10 cellular contexts compared by ENCODE assay signal in genomic region chr6:112502348-112503130, GRCh38.
DNase-seq lines count a peak whose midpoint lies in the region; ATAC-seq and TF ChIP-seq lines count a peak whose summit lies in the region.
"Had no signal": no experiment of that assay in that cellular context is flagged by ENCODE, and none has a peak within 500 bp of the region (broad histone marks: within the 10 kb centered on the region; RNA-seq: fewer than 3 reads in every experiment).

No MANE protein-coding gene starts in this region.

- H3K36me3 Mint-ChIP-seq in Caco-2 (ENCODE audit: insufficient read depth, unreplicated experiment) (no peaks in the 10 kb centered on the region), mesothelial cell of epicardium (no peaks in the 10 kb centered on the region)
- H3K36me3 Mint-ChIP-seq: activated naive CD4-positive, alpha-beta T cell treated with anti-CD3 and anti-CD28 coated beads, Interleukin-2, amount 50 U/mL, for 24 hours had no signal

- peak; percentile 5 to 16 for TF ChIP-seq CTCF in Caco-2 (IDR thresholded peaks at IDR 0.05; ENCODE audit: insufficient read depth in 1 of 2, low read depth in 1 of 2, low read length in 1 of 2, severe bottlenecking in 1 of 2, unreplicated experiment in 1 of 2)
- TF ChIP-seq CTCF in LNCAP (IDR thresholded peaks at IDR 0.05): peak; percentile 48; the same call in 1 of the 2 replicates
- TF ChIP-seq CTCF in body of pancreas (IDR thresholded peaks at IDR 0.05): peak in 5 of 7 experiments; percentile 9 to 32 (median 26)
- TF ChIP-seq CTCF in mesothelial cell of epicardium (IDR thresholded peaks at IDR 0.05; ENCODE audit: unreplicated experiment): peak; percentile 43
- peak in 2 of 6 experiments; percentile 10 to 19 for TF ChIP-seq CTCF in esophagus squamous epithelium (IDR thresholded peaks at IDR 0.05)

- H3K4me1 ChIP-seq in Caco-2: no peaks in the 10 kb centered on the region
- H3K4me1 ChIP-seq in body of pancreas: no peaks in the 10 kb centered on the region
- H3K4me1 ChIP-seq in esophagus squamous epithelium: no peaks in the 10 kb centered on the region

- intact Hi-C loops in Caco-2 (cut with micrococcal nuclease; ENCODE audit: unreplicated experiment) (loop anchor here (2.0 kb wide), 3 partner anchors 58 to 116 kb away; no protein-coding TSS in a partner anchor), body of pancreas (cut with DNase I) (no loop called here), esophagus squamous epithelium (cut with DNase I) (no loop called here)

- H3K4me3 ChIP-seq in Caco-2 (ENCODE audit: low read depth, low read length): no peak overlapping the region
- H3K4me3 ChIP-seq in body of pancreas: no peak overlapping the region
- no peak overlapping the region for H3K4me3 ChIP-seq in esophagus squamous epithelium

- H3K27me3 Mint-ChIP-seq in Caco-2 (ENCODE audit: insufficient read depth, unreplicated experiment) (no peaks in the 10 kb centered on the region), mesothelial cell of epicardium (ENCODE audit: low read depth) (no peaks in the 10 kb centered on the region)
- H3K27me3 Mint-ChIP-seq: activated naive CD4-positive, alpha-beta T cell treated with anti-CD3 and anti-CD28 coated beads, Interleukin-2, amount 50 U/mL, for 24 hours had no signal

- ATAC-seq in body of pancreas: no peak

- H3K9me3 ChIP-seq in Caco-2 (no peaks in the 10 kb centered on the region), body of pancreas (no peaks in the 10 kb centered on the region), esophagus squamous epithelium (no peaks in the 10 kb centered on the region)

- POLR2A ChIA-PET in Caco-2 (lab: Charles Lee): no interaction called here

- TF ChIP-seq POLR2A in body of pancreas (IDR thresholded peaks at IDR 0.05): no peak
- TF ChIP-seq POLR2A in esophagus squamous epithelium (IDR thresholded peaks at IDR 0.05): no peak

- no peaks in the 10 kb centered on the region for H3K27me3 ChIP-seq in Caco-2 (replicated peaks; ENCODE audit: control insufficient read depth, insufficient read depth, low read length)
- no peaks in the 10 kb centered on the region for H3K27me3 ChIP-seq in body of pancreas
- no peaks in the 10 kb centered on the region for H3K27me3 ChIP-seq in esophagus squamous epithelium

- DNase-seq in Caco-2: no peak
- no peak for DNase-seq in body of pancreas
- DNase-seq in mesothelial cell of epicardium (ENCODE audit: low spot score in 2 of 2, unreplicated experiment in 2 of 2): no peak
- no peak for DNase-seq in NCI-H187 (lab: John Stamatoyannopoulos, UW)
- no peak for DNase-seq in esophagus squamous epithelium (lab: John Stamatoyannopoulos, UW)
- no peak for DNase-seq in central memory CD4-positive, alpha-beta T cell
- no peak for DNase-seq in GF-D8 (lab: John Stamatoyannopoulos, UW)

- BruUV-seq in Caco-2 (replicated peaks; lab: Mats Ljungman, UMichigan): no TSS peak

- no peaks in the 10 kb centered on the region for H3K4me1 Mint-ChIP-seq in Caco-2 (ENCODE audit: low read depth, unreplicated experiment)
- H3K4me1 Mint-ChIP-seq in mesothelial cell of epicardium: peaks cover 10% of the 10 kb centered on the region
- H3K4me1 Mint-ChIP-seq: activated naive CD4-positive, alpha-beta T cell treated with anti-CD3 and anti-CD28 coated beads, Interleukin-2, amount 50 U/mL, for 24 hours had no signal

- H3K9me3 Mint-ChIP-seq in Caco-2 (ENCODE audit: unreplicated experiment) (no peaks in the 10 kb centered on the region), mesothelial cell of epicardium (peaks cover 3% of the 10 kb centered on the region)
- H3K9me3 Mint-ChIP-seq: activated naive CD4-positive, alpha-beta T cell treated with anti-CD3 and anti-CD28 coated beads, Interleukin-2, amount 50 U/mL, for 24 hours; T-helper 1 cell treated with Interleukin-12 subunit alpha and Interleukin-12 subunit beta and Interleukin-4 antibody, amounts not matched to agents 30 μg/mL and 1 μg/mL, for 36 hours had no signal

- H3K27ac Mint-ChIP-seq in Caco-2 (ENCODE audit: unreplicated experiment) (no peak overlapping the region), mesothelial cell of epicardium (no peak overlapping the region)
- H3K27ac Mint-ChIP-seq: activated naive CD4-positive, alpha-beta T cell treated with anti-CD3 and anti-CD28 coated beads, Interleukin-2, amount 50 U/mL, for 24 hours; T-helper 1 cell treated with Interleukin-12 subunit alpha and Interleukin-12 subunit beta and Interleukin-4 antibody, amounts not matched to agents 30 μg/mL and 1 μg/mL, for 36 hours had no signal

- no peak overlapping the region for H3K4me3 Mint-ChIP-seq in Caco-2 (ENCODE audit: unreplicated experiment)
- H3K4me3 Mint-ChIP-seq in mesothelial cell of epicardium: no peak overlapping the region
- H3K4me3 Mint-ChIP-seq: activated naive CD4-positive, alpha-beta T cell treated with anti-CD3 and anti-CD28 coated beads, Interleukin-2, amount 50 U/mL, for 24 hours; T-helper 1 cell treated with Interleukin-12 subunit alpha and Interleukin-12 subunit beta and Interleukin-4 antibody, amounts not matched to agents 30 μg/mL and 1 μg/mL, for 36 hours had no signal

- CTCF ChIA-PET in Caco-2 (lab: Charles Lee): no interaction called here

- H3K36me3 ChIP-seq in Caco-2 (ENCODE audit: control insufficient read depth, insufficient read depth, low read length) (no peaks in the 10 kb centered on the region), body of pancreas (replicated peaks in 1 of 2; ENCODE audit: insufficient read depth in 1 of 2, low read depth in 2 of 2) (no peaks in the 10 kb centered on the region), esophagus squamous epithelium (no peaks in the 10 kb centered on the region)

- H3K27ac ChIP-seq in body of pancreas: no peak overlapping the region
- H3K27ac ChIP-seq in esophagus squamous epithelium: no peak overlapping the region

- WGBS in body of pancreas, 2 donors: 44 to 51% methylated on average over 7 of the region's 7 CpGs
- WGBS in esophagus squamous epithelium, 2 donors: 62 to 63% methylated on average over 7 of the region's 7 CpGs
